In the genomic region with DNA sequence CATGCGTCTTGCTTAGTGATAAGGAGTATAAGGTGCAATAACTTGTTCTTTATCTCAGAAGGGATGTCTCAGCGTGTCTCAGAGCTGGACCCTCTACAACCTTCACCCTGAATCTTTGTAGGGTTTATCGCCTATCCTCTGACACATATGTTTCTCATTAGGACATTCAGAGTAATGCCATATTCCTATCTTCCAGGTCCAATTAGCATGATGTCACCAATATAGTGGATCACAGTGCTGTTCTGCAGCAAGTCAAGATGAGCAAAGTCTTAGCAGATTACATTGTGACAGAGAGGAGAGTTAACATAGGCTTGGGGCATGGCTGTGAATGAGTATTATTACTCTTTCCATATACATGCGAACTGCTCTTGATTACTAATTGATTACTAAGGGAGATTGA, we compare ENCODE assay signal across 25 cellular contexts.
DNase-seq lines count a peak whose midpoint lies in the region; ATAC-seq, FAIRE-seq and TF ChIP-seq lines count a peak whose summit lies in the region.
"Had no signal": no experiment of that assay in that cellular context is flagged by ENCODE, and none has a peak within 500 bp of the region (broad histone marks: within the 10 kb centered on the region; RNA-seq: fewer than 3 reads in every experiment).

No MANE protein-coding gene starts in this region.

- FAIRE-seq in HepG2 (lab: Jason Lieb, UNC) (no peak), HTR-8/SVneo (lab: Jason Lieb, UNC) (peak; percentile 69), GM12878 (lab: Jason Lieb, UNC) (no peak)
- FAIRE-seq: A549, D721Med, G401.6, GM12892, GM19239 had no signal

- TF ChIP-seq EP300 in HepG2 (IDR thresholded peaks at IDR 0.05; ENCODE audit: low read depth in 2 of 2, low read length in 2 of 2) (no peak), HepG2 (CRISPR knock-in tag; IDR thresholded peaks at IDR 0.05; ENCODE audit: borderline replicate concordance) (no peak), SK-N-SH (IDR thresholded peaks at IDR 0.05; ENCODE audit: borderline replicate concordance in 1 of 2, low read depth in 1 of 2, low read length in 1 of 2) (peak in 1 of 2 experiments; percentile 42; a peak in 1 of 4 replicates), GM12878 (IDR thresholded peaks at IDR 0.05; ENCODE audit: borderline replicate concordance in 1 of 2, control insufficient read depth in 1 of 2, low read depth in 2 of 2, low read length in 2 of 2) (no peak)

- H3K9ac ChIP-seq in HepG2 (ENCODE audit: insufficient read depth, low read depth, low read length), result no peak overlapping the region
- no peak overlapping the region for H3K9ac ChIP-seq in SK-N-SH
- no peak overlapping the region for H3K9ac ChIP-seq in GM12878 (ENCODE audit: control insufficient read depth, insufficient read depth, low read length)
- H3K9ac ChIP-seq: BLaER1 had no signal

- no peak overlapping the region for H3K27ac ChIP-seq in HepG2 (ENCODE audit: extremely low read length, insufficient read depth, low read length)
- H3K27ac ChIP-seq in right lobe of liver, result no peak overlapping the region
- peak overlapping the region in 1 of 2 experiments; percentile 47; a peak in 1 of 4 replicates for H3K27ac ChIP-seq in SK-N-SH (ENCODE audit: low read depth in 2 of 2, low read length in 1 of 2)
- H3K27ac ChIP-seq in GM12878 (ENCODE audit: control insufficient read depth, insufficient read depth), result no peak overlapping the region
- H3K27ac ChIP-seq in CD4-positive, alpha-beta memory T cell (ENCODE audit: low read depth, low read length), result no peak overlapping the region
- H3K27ac ChIP-seq: 22Rv1, A549, BLaER1 had no signal

- intact Hi-C loops in HepG2 (cut with micrococcal nuclease; ENCODE audit: unreplicated experiment), result no loop called here
- intact Hi-C loops in right lobe of liver (cut with DNase I), result no loop called here
- intact Hi-C loops in GM12878 (cut with micrococcal nuclease; ENCODE audit: unreplicated experiment), result no loop called here
- intact Hi-C loops in CD4-positive, alpha-beta memory T cell (cut with micrococcal nuclease), result no loop called here

- H3K4me1 Mint-ChIP-seq in CD4-positive, alpha-beta memory T cell, result peaks cover 0 to 1% (median 0%) of the 10 kb centered on the region in 4 donors
- H3K4me1 Mint-ChIP-seq: B cell; CD14-positive monocyte; CD4-positive, CD25-positive, alpha-beta regulatory T cell had no signal

- no peak overlapping the region for H3K4me3 ChIP-seq in HepG2 (replicated peaks in 1 of 3; ENCODE audit: insufficient read depth in 1 of 3, low read depth in 2 of 3, low read length in 3 of 3)
- no peak overlapping the region for H3K4me3 ChIP-seq in right lobe of liver
- no peak overlapping the region for H3K4me3 ChIP-seq in SK-N-SH (ENCODE audit: low read depth in 2 of 2, low read length in 1 of 2)
- H3K4me3 ChIP-seq in GM12878, result no peak overlapping the region
- no peak overlapping the region for H3K4me3 ChIP-seq in CD4-positive, alpha-beta memory T cell (ENCODE audit: low read length in 2 of 2)
- H3K4me3 ChIP-seq: A549, BLaER1 had no signal

- H3K9me3 ChIP-seq in HepG2 (ENCODE audit: low read length) (no peaks in the 10 kb centered on the region), right lobe of liver (no peaks in the 10 kb centered on the region), SK-N-SH (no peaks in the 10 kb centered on the region), GM12878 (replicated peaks; ENCODE audit: control insufficient read depth, insufficient read depth, low read length) (no peaks in the 10 kb centered on the region)
- no peaks in the 10 kb centered on the region for H3K9me3 ChIP-seq in CD4-positive, alpha-beta memory T cell (ENCODE audit: control insufficient read depth in 1 of 2, low read length in 2 of 2)
- H3K9me3 ChIP-seq: A549, BLaER1, Caco-2 had no signal

- peaks cover 0 to 3% of the 10 kb centered on the region in 2 donors for H3K27me3 Mint-ChIP-seq in CD4-positive, alpha-beta memory T cell

- no peak for ATAC-seq in HepG2
- no peak for ATAC-seq in right lobe of liver
- ATAC-seq in GM12878, result no peak
- ATAC-seq: A549; CD8-positive, alpha-beta T cell had no signal

- H2AFZ ChIP-seq in HepG2 (ENCODE audit: low read length), result no peak overlapping the region
- no peak overlapping the region for H2AFZ ChIP-seq in SK-N-SH (ENCODE audit: low read depth)
- H2AFZ ChIP-seq in GM12878 (ENCODE audit: control insufficient read depth, low read depth, low read length), result no peak overlapping the region

- POLR2A ChIA-PET in HepG2 (lab: Yijun Ruan, JAX) (no interaction called here), SK-N-SH (lab: Yijun Ruan, JAX) (no interaction called here), GM12878 (lab: Charles Lee) (no interaction called here)
- POLR2A ChIA-PET in CD4-positive, alpha-beta memory T cell (lab: Charles Lee; ENCODE audit: partially characterized antibody), result no interaction called here

- in situ Hi-C loops in HepG2 (cut with HindIII; ENCODE audit: extremely low pct_ligation_motif_present, low pct_unique_long_range_greater_than_20kb), result no loop called here
- in situ Hi-C loops in GM12878 (cut with MboI), result no loop called here
- in situ Hi-C loops in GM13976 (cut with MboI; ENCODE audit: low sequenced_read_pairs, unreplicated experiment), result no loop called here

- H3K27ac Mint-ChIP-seq in CD4-positive, alpha-beta memory T cell, result no peak overlapping the region
- H3K27ac Mint-ChIP-seq: B cell; CD14-positive monocyte; CD4-positive, CD25-positive, alpha-beta regulatory T cell; CD8-positive, alpha-beta T cell had no signal

- no peaks in the 10 kb centered on the region for H3K79me2 ChIP-seq in HepG2 (ENCODE audit: insufficient read depth, low read length)
- no peaks in the 10 kb centered on the region for H3K79me2 ChIP-seq in SK-N-SH (ENCODE audit: insufficient read depth)
- H3K79me2 ChIP-seq in GM12878 (ENCODE audit: control insufficient read depth, insufficient read depth, low read length), result no peaks in the 10 kb centered on the region

- H3K4me2 ChIP-seq in HepG2 (ENCODE audit: low read depth, low read length) (no peak overlapping the region), SK-N-SH (no peak overlapping the region), GM12878 (ENCODE audit: control insufficient read depth, insufficient read depth) (no peak overlapping the region)
- H3K4me2 ChIP-seq: A549, BLaER1 had no signal

- TF ChIP-seq POLR2A in HepG2 (IDR thresholded peaks at IDR 0.05; ENCODE audit: insufficient read depth in 1 of 2, low read depth in 2 of 2, low read length in 2 of 2), result no peak
- TF ChIP-seq POLR2A in right lobe of liver (IDR thresholded peaks at IDR 0.05), result no peak
- TF ChIP-seq POLR2A in GM12878 (IDR thresholded peaks at IDR 0.05; ENCODE audit: low read depth, low read length), result no peak

- TF ChIP-seq RAD21 in HepG2 (CRISPR knock-in tag; IDR thresholded peaks at IDR 0.05) (no peak), SK-N-SH (IDR thresholded peaks at IDR 0.05; ENCODE audit: low read length) (no peak), GM12878 (IDR thresholded peaks at IDR 0.05; ENCODE audit: insufficient read depth, low read depth, low read length) (no peak)

- WGBS in HepG2 (ENCODE audit: low lambda C conversion rate), result 31% methylated on average over 4 of the region's 4 CpGs
- 65% methylated on average over 4 of the region's 4 CpGs for WGBS in right lobe of liver (ENCODE audit: insufficient coverage, low coverage, low lambda C conversion rate, missing lambda C conversion rate)
- WGBS in SK-N-SH (ENCODE audit: low lambda C conversion rate), result 30% methylated on average over 4 of the region's 4 CpGs
- WGBS in GM12878 (ENCODE audit: insufficient coverage, insufficient replicate concordance, low lambda C conversion rate, missing lambda C conversion rate), result 38% methylated on average over 4 of the region's 4 CpGs

- BruUV-seq in HepG2 (replicated peaks; lab: Mats Ljungman, UMichigan) (no TSS peak), GM12878 (replicated peaks; lab: Mats Ljungman, UMichigan) (no TSS peak)

- no peaks in the 10 kb centered on the region; a peak in 1 of 5 replicates for H3K36me3 ChIP-seq in HepG2 (replicated peaks in 1 of 2; ENCODE audit: control insufficient read depth in 1 of 2, insufficient read depth in 2 of 2, low read length in 2 of 2)
- H3K36me3 ChIP-seq in right lobe of liver, result no peaks in the 10 kb centered on the region
- no peaks in the 10 kb centered on the region for H3K36me3 ChIP-seq in SK-N-SH (replicated peaks in 1 of 2; ENCODE audit: control insufficient read depth in 1 of 2, insufficient read depth in 2 of 2, low read length in 1 of 2)
- H3K36me3 ChIP-seq in GM12878 (ENCODE audit: control insufficient read depth in 2 of 2, insufficient read depth in 2 of 2, low read length in 1 of 2), result no peaks in the 10 kb centered on the region
- no peaks in the 10 kb centered on the region for H3K36me3 ChIP-seq in CD4-positive, alpha-beta memory T cell (ENCODE audit: insufficient read depth, low read length)
- H3K36me3 ChIP-seq: BLaER1 had no signal

- no peaks in the 10 kb centered on the region for H4K20me1 ChIP-seq in HepG2 (ENCODE audit: insufficient read depth, low read length)
- H4K20me1 ChIP-seq in SK-N-SH (ENCODE audit: insufficient read depth), result no peaks in the 10 kb centered on the region
- no peaks in the 10 kb centered on the region for H4K20me1 ChIP-seq in GM12878 (ENCODE audit: control insufficient read depth, insufficient read depth)
- H4K20me1 ChIP-seq: BLaER1 had no signal

- peaks cover 0 to 2% (median 0%) of the 10 kb centered on the region in 8 donors for H3K9me3 Mint-ChIP-seq in CD4-positive, alpha-beta memory T cell
- H3K9me3 Mint-ChIP-seq: CD4-positive, CD25-positive, alpha-beta regulatory T cell; CD8-positive, alpha-beta T cell had no signal

- CTCF ChIA-PET in HepG2 (lab: Yijun Ruan, JAX; ENCODE audit: low intra/inter-chr PET ratio, low total read pairs), result no interaction called here
- CTCF ChIA-PET in SK-N-SH (lab: Yijun Ruan, JAX), result interaction anchor here (0.9 to 2.5 kb wide), 9 partner anchors 8 to 97 kb away, joined by 3 to 11 read pairs (median 5); no protein-coding TSS in a partner anchor
- CTCF ChIA-PET in GM12878 (lab: Yijun Ruan, JAX), result interaction anchor here (1.2 kb wide), 1 partner anchor 73 kb away, joined by 3 read pairs; no protein-coding TSS in a partner anchor
- CTCF ChIA-PET in CD4-positive, alpha-beta memory T cell (lab: Charles Lee; ENCODE audit: partially characterized antibody), result no interaction called here

- peaks cover 0 to 28% of the 10 kb centered on the region in 2 experiments; a peak in 3 of 5 replicates for H3K27me3 ChIP-seq in HepG2 (ENCODE audit: control insufficient read depth in 1 of 2, insufficient read depth in 2 of 2, low read length in 2 of 2)
- no peaks in the 10 kb centered on the region for H3K27me3 ChIP-seq in right lobe of liver
- H3K27me3 ChIP-seq in SK-N-SH (ENCODE audit: insufficient read depth), result peaks cover 28% of the 10 kb centered on the region; the same call in 1 of the 2 replicates
- peaks cover 2 to 3% of the 10 kb centered on the region in 2 experiments; a peak in 3 of 4 replicates for H3K27me3 ChIP-seq in GM12878 (replicated peaks in 1 of 2; ENCODE audit: control insufficient read depth in 2 of 2, insufficient read depth in 2 of 2, low read length in 1 of 2)
- H3K27me3 ChIP-seq in CD4-positive, alpha-beta memory T cell (ENCODE audit: insufficient read depth, low read length), result no peaks in the 10 kb centered on the region
- H3K27me3 ChIP-seq: BLaER1 had no signal

- DNase-seq in HepG2 (ENCODE audit: low spot score) (no peak), right lobe of liver (no peak), HTR-8/SVneo (ENCODE audit: insufficient read length, low spot score) (no peak), SK-N-SH (peak; percentile 42), GM12878 (ENCODE audit: low read depth, low spot score) (no peak), GM13976 (ENCODE audit: low spot score) (no peak)
- no peak for DNase-seq in activated CD4-positive, alpha-beta T cell treated with anti-CD3 and anti-CD28 coated beads, Interleukin-2, amount 50 U/mL, for 4 hours
- DNase-seq in CD4-positive, alpha-beta memory T cell, result no peak
- DNase-seq: AML-193; C1 segment of cervical spinal cord; Caco-2; Calu3; CD4-positive, CD25-positive, alpha-beta regulatory T cell; CD8-positive, alpha-beta T cell; DMS79 treated with DMSO at 0.1 percent for 48 hours; GF-D8 had no signal

- H3F3A ChIP-seq in SK-N-SH (replicated peaks; ENCODE audit: insufficient read depth), result no peaks in the 10 kb centered on the region

- no peaks in the 10 kb centered on the region for H3K9me2 ChIP-seq in SK-N-SH

- H3K4me3 Mint-ChIP-seq in CD4-positive, alpha-beta memory T cell, result no peak overlapping the region
- H3K4me3 Mint-ChIP-seq: B cell; CD14-positive monocyte; CD4-positive, CD25-positive, alpha-beta regulatory T cell; CD8-positive, alpha-beta T cell had no signal

- H3K36me3 Mint-ChIP-seq in CD4-positive, alpha-beta memory T cell, result no peaks in the 10 kb centered on the region
- H3K36me3 Mint-ChIP-seq: CD14-positive monocyte; CD4-positive, CD25-positive, alpha-beta regulatory T cell; CD8-positive, alpha-beta T cell had no signal

- H3K4me1 ChIP-seq in HepG2 (ENCODE audit: insufficient read depth, low read length) (peaks cover 6% of the 10 kb centered on the region), right lobe of liver (no peaks in the 10 kb centered on the region), SK-N-SH (ENCODE audit: control insufficient read depth in 1 of 2, insufficient read depth in 2 of 2, low read depth in 1 of 2, low read length in 1 of 2) (peaks cover 0 to 19% of the 10 kb centered on the region in 2 experiments; a peak in 2 of 4 replicates), GM12878 (ENCODE audit: control insufficient read depth, insufficient read depth, low read length) (no peaks in the 10 kb centered on the region)
- no peaks in the 10 kb centered on the region for H3K4me1 ChIP-seq in CD4-positive, alpha-beta memory T cell (ENCODE audit: insufficient read depth, low read length)
- H3K4me1 ChIP-seq: A549, Caco-2 had no signal

- SMC1A ChIA-PET in GM12878 (lab: Charles Lee; ENCODE audit: uncharacterized antibody, unreplicated experiment), result no interaction called here

- TF ChIP-seq CTCF in HepG2 (CRISPR knock-in tag; IDR thresholded peaks at IDR 0.05), result no peak
- no peak for TF ChIP-seq CTCF in right lobe of liver (IDR thresholded peaks at IDR 0.05)
- TF ChIP-seq CTCF in SK-N-SH (IDR thresholded peaks at IDR 0.05), result no peak
- TF ChIP-seq CTCF in GM12878 (IDR thresholded peaks at IDR 0.05 in 2 of 3, conservative IDR thresholded peaks at IDR 0.05 in 1 of 3; ENCODE audit: control insufficient read depth in 2 of 3, extremely low read depth in 1 of 3, insufficient read depth in 1 of 3, low read depth in 3 of 3, low read length in 3 of 3), result no peak
- no peak for TF ChIP-seq CTCF in GM13976 (IDR thresholded peaks at IDR 0.05; ENCODE audit: borderline replicate concordance, control extremely low read depth, extremely low read depth, insufficient read depth, missing control alignments)

- RAD21 ChIA-PET in GM12878 (lab: Charles Lee; ENCODE audit: unreplicated experiment), result interaction anchor here (1.8 kb wide), 1 partner anchor 73 kb away, joined by 6 read pairs; no protein-coding TSS in a partner anchor

Comparison
In these comparisons a context has a peak if more than half of its experiments do, and no peak if none do; other contexts are left out.
1. CTCF ChIA-PET loops: an anchor here in SK-N-SH (0.9 to 2.5 kb wide) and GM12878 (1.2 kb wide); none called in HepG2 and CD4-positive, alpha-beta memory T cell.